In genomic region chr1:30809514-30810263, GRCh38 we compare ENCODE assay signal across 9 cellular contexts. TPM values are rescaled to one million over a fixed set of nuclear protein-coding genes. Genes with fewer than 3 reads are reported as not detected.
A peak's percentile ranks its signal among the peaks of the same experiment; 100 is the strongest.
DNase-seq lines count a peak whose midpoint lies in the region; ATAC-seq and TF ChIP-seq lines count a peak whose summit lies in the region.
"Had no signal": no experiment of that assay in that cellular context is flagged by ENCODE, and none has a peak within 500 bp of the region (broad histone marks: within the 10 kb centered on the region; RNA-seq: fewer than 3 reads in every experiment).

No MANE protein-coding gene starts in this region.

- POLR2A ChIA-PET in activated CD4-positive, alpha-beta T cell treated with anti-CD3 and anti-CD28 coated beads, Interleukin-2, amount 10 ng/mL, durations not matched to agents 7 days and 5 days (lab: Charles Lee), result no interaction called here

- peak overlapping the region; percentile 31 for H3K27ac ChIP-seq in left ventricle myocardium inferior (replicated peaks)

- no peaks in the 10 kb centered on the region for H3K9me3 ChIP-seq in left ventricle myocardium inferior (replicated peaks)

- H3K27me3 ChIP-seq in left ventricle myocardium inferior (ENCODE audit: low read depth), result peaks cover 9% of the 10 kb centered on the region

- TF ChIP-seq CTCF in WI38 (IDR thresholded peaks at IDR 0.05; ENCODE audit: low read depth, low read length), result no peak
- TF ChIP-seq CTCF in left ventricle myocardium inferior (IDR thresholded peaks at IDR 0.05; ENCODE audit: borderline replicate concordance), result no peak

- ATAC-seq in GM19455 (IDR thresholded peaks at IDR 0.05; ENCODE audit: unreplicated experiment), result no peak

- H3K4me3 Mint-ChIP-seq in activated CD4-positive, alpha-beta T cell treated with anti-CD3 and anti-CD28 coated beads, Interleukin-2, amount 10 ng/mL, durations not matched to agents 7 days and 5 days, result no peak overlapping the region

- no peaks in the 10 kb centered on the region for H3K9me3 Mint-ChIP-seq in activated CD4-positive, alpha-beta T cell treated with anti-CD3 and anti-CD28 coated beads, Interleukin-2, amount 10 ng/mL, durations not matched to agents 7 days and 5 days

- H3K36me3 Mint-ChIP-seq in activated CD4-positive, alpha-beta T cell treated with anti-CD3 and anti-CD28 coated beads, Interleukin-2, amount 10 ng/mL, durations not matched to agents 7 days and 5 days (ENCODE audit: low read depth), result no peaks in the 10 kb centered on the region

- H3K4me1 ChIP-seq in left ventricle myocardium inferior, result peaks cover 38% of the 10 kb centered on the region

- peaks cover 44% of the 10 kb centered on the region for H3K27me3 Mint-ChIP-seq in activated CD4-positive, alpha-beta T cell treated with anti-CD3 and anti-CD28 coated beads, Interleukin-2, amount 10 ng/mL, durations not matched to agents 7 days and 5 days

- DNase-seq in HS-27A (ENCODE audit: low read depth) (peak; percentile 59), left ventricle myocardium inferior (no peak), stromal cell of bone marrow (ENCODE audit: low read depth) (peak; percentile 57), KG1 (lab: John Stamatoyannopoulos, UW) (no peak), NCI-H446 (lab: John Stamatoyannopoulos, UW) (no peak)
- DNase-seq in activated CD4-positive, alpha-beta T cell treated with anti-CD3 and anti-CD28 coated beads, Interleukin-2, amount 10 ng/mL, durations not matched to agents 7 days and 5 days, result no peak
- DNase-seq: effector CD8-positive, alpha-beta T cell had no signal

- no peak overlapping the region for H3K27ac Mint-ChIP-seq in activated CD4-positive, alpha-beta T cell treated with anti-CD3 and anti-CD28 coated beads, Interleukin-2, amount 10 ng/mL, durations not matched to agents 7 days and 5 days

- CTCF ChIA-PET in activated CD4-positive, alpha-beta T cell treated with anti-CD3 and anti-CD28 coated beads, Interleukin-2, amount 10 ng/mL, durations not matched to agents 7 days and 5 days (lab: Charles Lee), result no interaction called here

- intact Hi-C loops in left ventricle myocardium inferior (cut with micrococcal nuclease), result no loop called here

- H3K4me3 ChIP-seq in WI38 (ENCODE audit: low read depth, low read length) (peak overlapping the region; percentile 5; the same call in 1 of the 2 replicates), left ventricle myocardium inferior (no peak overlapping the region)

- no peaks in the 10 kb centered on the region for H3K4me1 Mint-ChIP-seq in activated CD4-positive, alpha-beta T cell treated with anti-CD3 and anti-CD28 coated beads, Interleukin-2, amount 10 ng/mL, durations not matched to agents 7 days and 5 days

- H3K36me3 ChIP-seq in left ventricle myocardium inferior, result no peaks in the 10 kb centered on the region

RNA-seq across cellular contexts. Expression of gene LAPTM5, which starts 52.1 kb away (rescaled TPM):
- total RNA-seq in left ventricle myocardium inferior, result 18.8 TPM
- 100 to 1,000 TPM; 481 to 584 TPM for total RNA-seq in activated CD4-positive, alpha-beta T cell treated with anti-CD3 and anti-CD28 coated beads, Interleukin-2, amount 10 ng/mL, durations not matched to agents 7 days and 5 days

Comparison
In these comparisons a context has a peak if more than half of its experiments do, and no peak if none do; other contexts are left out.
1. DNase-seq: peak in HS-27A (single experiment) and stromal cell of bone marrow (single experiment); none in left ventricle myocardium inferior (single experiment), KG1 (single experiment), activated CD4-positive, alpha-beta T cell treated with anti-CD3 and anti-CD28 coated beads, Interleukin-2, amount 10 ng/mL, durations not matched to agents 7 days and 5 days (single experiment) and NCI-H446 (0 of 2).
2. RNA of gene LAPTM5, which starts 52.1 kb away (total RNA-seq): 481 to 584 TPM in activated CD4-positive, alpha-beta T cell treated with anti-CD3 and anti-CD28 coated beads, Interleukin-2, amount 10 ng/mL, durations not matched to agents 7 days and 5 days; 18.8 TPM in left ventricle myocardium inferior (single experiment); every median in the first group is over 10 times any median in the second.